8 cellular contexts compared by ENCODE assay signal in genomic region chr12:76470028-76470939, GRCh38.
DNase-seq lines count a peak whose midpoint lies in the region; ATAC-seq and TF ChIP-seq lines count a peak whose summit lies in the region.

No MANE protein-coding gene starts in this region.

- no peak overlapping the region for H3K27ac Mint-ChIP-seq in endothelial cell (ENCODE audit: unreplicated experiment)

- CTCF ChIA-PET in AG04449 (lab: Yijun Ruan, JAX): interaction anchor here (3.2 kb wide), 1 partner anchor 15 kb away, joined by 29 read pairs; no protein-coding TSS in a partner anchor

- H3K9me3 Mint-ChIP-seq in endothelial cell (ENCODE audit: unreplicated experiment): no peaks in the 10 kb centered on the region

- ATAC-seq in GM18861 (IDR thresholded peaks at IDR 0.05; ENCODE audit: unreplicated experiment) (peak; percentile 85), HG03066 (IDR thresholded peaks at IDR 0.05; ENCODE audit: low read depth, unreplicated experiment) (peak; percentile 85)

- DNase-seq in AG04449 (ENCODE audit: low read depth, low spot score): peak; percentile 84
- peak; percentile 61 for DNase-seq in SK-MEL-5 (ENCODE audit: low read depth, low spot score)
- peak; percentile 45 for DNase-seq in glomerular endothelial cell (ENCODE audit: extremely low read depth, low read depth, low spot score)
- no peak for DNase-seq in mucosa of gallbladder (ENCODE audit: low spot score)
- no peak for DNase-seq in stimulated activated CD8-positive, alpha-beta memory T cell treated with anti-CD3 and anti-CD28 coated beads, Interleukin-4, amount 100 ng/mL, for 48 hours
- DNase-seq in endothelial cell (ENCODE audit: low spot score): no peak

- no peak overlapping the region for H3K4me3 Mint-ChIP-seq in endothelial cell (ENCODE audit: unreplicated experiment)

- POLR2A ChIA-PET in AG04449 (lab: Yijun Ruan, JAX): no interaction called here

- no peak overlapping the region for H3K4me3 ChIP-seq in AG04449 (ENCODE audit: low read depth, low read length)

- no peaks in the 10 kb centered on the region for H3K36me3 Mint-ChIP-seq in endothelial cell (ENCODE audit: low read depth, unreplicated experiment)

- H3K27me3 Mint-ChIP-seq in endothelial cell (ENCODE audit: unreplicated experiment): no peaks in the 10 kb centered on the region

- H3K4me1 Mint-ChIP-seq in endothelial cell (ENCODE audit: unreplicated experiment): peaks cover 7% of the 10 kb centered on the region

- TF ChIP-seq CTCF in AG04449 (IDR thresholded peaks at IDR 0.05; ENCODE audit: insufficient read depth, low read length, missing control alignments): no peak
- TF ChIP-seq CTCF in endothelial cell (IDR thresholded peaks at IDR 0.05; ENCODE audit: unreplicated experiment): no peak

- in situ Hi-C loops in SK-MEL-5 (cut with HindIII; ENCODE audit: low pct_unique_long_range_greater_than_20kb, low sequenced_read_pairs): no loop called here

Comparison
In these comparisons a context has a peak if more than half of its experiments do, and no peak if none do; other contexts are left out.
1. DNase-seq: peak in AG04449 (single experiment), SK-MEL-5 (single experiment) and glomerular endothelial cell (single experiment); none in mucosa of gallbladder (single experiment), stimulated activated CD8-positive, alpha-beta memory T cell treated with anti-CD3 and anti-CD28 coated beads, Interleukin-4, amount 100 ng/mL, for 48 hours (single experiment) and endothelial cell (single experiment).